In genomic region chr7:212754-213153, GRCh38 we compare ENCODE assay signal across 29 cellular contexts. TPM values are rescaled to one million over a fixed set of nuclear protein-coding genes. Genes with fewer than 3 reads are reported as not detected.
"Had no signal": no experiment of that assay in that cellular context is flagged by ENCODE, and none has a peak within 500 bp of the region (broad histone marks: within the 10 kb centered on the region; RNA-seq: fewer than 3 reads in every experiment).

No MANE protein-coding gene starts in this region.

- H3K36me3 ChIP-seq: colonic mucosa had no signal

- H3K9me3 ChIP-seq: colonic mucosa, esophagus squamous epithelium, gastrocnemius medialis, heart left ventricle, left lung, lower lobe of right lung, mucosa of descending colon had no signal

- H3K4me1 ChIP-seq: colonic mucosa had no signal

- H3K4me3 ChIP-seq: colonic mucosa, esophagus squamous epithelium, gastrocnemius medialis, heart left ventricle, hepatocyte, left lung, lower lobe of right lung, mucosa of descending colon had no signal

- H3K9me3 Mint-ChIP-seq: dendritic cell treated with granulocyte-macrophage colony-stimulating factor and Interleukin-4, amounts not matched to agents 40 ng/mL and 50 ng/mL, for 4 days; effector memory CD8-positive, alpha-beta T cell; endodermal cell; immature natural killer cell; memory B cell had no signal

- H3K4me1 Mint-ChIP-seq: endodermal cell, immature natural killer cell, memory B cell had no signal

- H3K27ac ChIP-seq: colonic mucosa, epithelial cell of prostate, esophagus squamous epithelium, gastrocnemius medialis, heart left ventricle, hepatocyte, left lung, lower lobe of right lung had no signal

- H3K27me3 ChIP-seq: colonic mucosa, esophagus squamous epithelium, gastrocnemius medialis, heart left ventricle, hepatocyte, left lung had no signal

- DNase-seq: cerebellar nuclear complex; colonic mucosa; cortex of kidney; effector CD8-positive, alpha-beta T cell; effector memory CD8-positive, alpha-beta T cell; endodermal cell; erythroblast; esophagus squamous epithelium; foreskin fibroblast; foreskin melanocyte; gastrocnemius medialis; glutamatergic neuron; heart left ventricle; hypothalamus; immature natural killer cell; islet precursor cell; kidney; kidney glomerular epithelial cell; left cardiac atrium; left lung; left ventricle myocardium superior; lower lobe of right lung; mesendoderm; midbrain; mucosa of descending colon had no signal

- H3K36me3 Mint-ChIP-seq: immature natural killer cell, memory B cell had no signal

- H3K27ac Mint-ChIP-seq: dendritic cell treated with granulocyte-macrophage colony-stimulating factor and Interleukin-4, amounts not matched to agents 40 ng/mL and 50 ng/mL, for 4 days; effector memory CD8-positive, alpha-beta T cell; immature natural killer cell; memory B cell had no signal

- H3K4me3 Mint-ChIP-seq: dendritic cell treated with granulocyte-macrophage colony-stimulating factor and Interleukin-4, amounts not matched to agents 40 ng/mL and 50 ng/mL, for 4 days; effector memory CD8-positive, alpha-beta T cell; endodermal cell; immature natural killer cell; memory B cell had no signal

- H3K27me3 Mint-ChIP-seq: dendritic cell treated with granulocyte-macrophage colony-stimulating factor and Interleukin-4, amounts not matched to agents 40 ng/mL and 50 ng/mL, for 4 days; effector memory CD8-positive, alpha-beta T cell had no signal

- H2AFZ ChIP-seq: hepatocyte had no signal

- H3K4me2 ChIP-seq: hepatocyte had no signal

RNA-seq across cellular contexts. Expression of gene FAM20C, which starts 20.4 kb away (rescaled TPM):
- polyA plus RNA-seq: immature natural killer cell had no signal
